18 cellular contexts compared by ENCODE assay signal in genomic region chr6:16653226-16653625, GRCh38.
"Had no signal": no experiment of that assay in that cellular context is flagged by ENCODE, and none has a peak within 500 bp of the region (broad histone marks: within the 10 kb centered on the region; RNA-seq: fewer than 3 reads in every experiment).

No MANE protein-coding gene starts in this region.

- H3K27ac ChIP-seq: body of pancreas, epithelial cell of prostate, gastroesophageal sphincter, thyroid gland had no signal

- ATAC-seq: activated CD4-positive, alpha-beta T cell treated with anti-CD3 and anti-CD28 coated beads for 36 hours; body of pancreas; gastroesophageal sphincter; heart left ventricle; naive thymus-derived CD8-positive, alpha-beta T cell; SK-N-SH treated with all-trans-retinoic acid at 6 μM for 48 hours had no signal

- H3K9me3 Mint-ChIP-seq: activated naive CD8-positive, alpha-beta T cell treated with anti-CD3 and anti-CD28 coated beads, Interleukin-2, amount 10 ng/mL, durations not matched to agents 7 days and 5 days; endodermal cell; immature natural killer cell; naive thymus-derived CD8-positive, alpha-beta T cell had no signal

- H3K4me3 ChIP-seq: body of pancreas, dorsolateral prefrontal cortex, gastroesophageal sphincter, heart left ventricle, spleen, thyroid gland had no signal

- DNase-seq: activated CD4-positive, alpha-beta T cell treated with anti-CD3 and anti-CD28 coated beads for 36 hours; activated naive CD4-positive, alpha-beta T cell; activated naive CD8-positive, alpha-beta T cell treated with anti-CD3 and anti-CD28 coated beads, Interleukin-2, amount 10 ng/mL, durations not matched to agents 7 days and 5 days; body of pancreas; dorsolateral prefrontal cortex; endodermal cell; heart left ventricle; immature natural killer cell; mesendoderm; naive thymus-derived CD8-positive, alpha-beta T cell; retina; SIG-M5; spleen; stimulated activated naive CD4-positive, alpha-beta T cell treated with Interleukin-2 at 50 U/mL for 16 hours; thyroid gland had no signal

- H3K9me3 ChIP-seq: body of pancreas, gastroesophageal sphincter, heart left ventricle, spleen, thyroid gland had no signal

- H3K27me3 Mint-ChIP-seq: activated CD4-positive, alpha-beta T cell treated with anti-CD3 and anti-CD28 coated beads for 36 hours; activated naive CD8-positive, alpha-beta T cell treated with anti-CD3 and anti-CD28 coated beads, Interleukin-2, amount 10 ng/mL, durations not matched to agents 7 days and 5 days; naive thymus-derived CD8-positive, alpha-beta T cell had no signal

- H3K4me1 ChIP-seq: body of pancreas had no signal

- H3K4me3 Mint-ChIP-seq: activated CD4-positive, alpha-beta T cell treated with anti-CD3 and anti-CD28 coated beads for 36 hours; endodermal cell had no signal

- H3K36me3 ChIP-seq: thyroid gland had no signal

- H3K27ac Mint-ChIP-seq: endodermal cell had no signal

- H3K27me3 ChIP-seq: body of pancreas, dorsolateral prefrontal cortex, gastroesophageal sphincter, heart left ventricle, spleen, thyroid gland had no signal
